ENCODE assay signal across 18 cellular contexts in genomic region chr13:97266734-97267417, GRCh38. TPM values are rescaled to one million over a fixed set of nuclear protein-coding genes. Genes with fewer than 3 reads are reported as not detected.
DNase-seq lines count a peak whose midpoint lies in the region; ATAC-seq, FAIRE-seq and TF ChIP-seq lines count a peak whose summit lies in the region.
"Had no signal": no experiment of that assay in that cellular context is flagged by ENCODE, and none has a peak within 500 bp of the region (broad histone marks: within the 10 kb centered on the region; RNA-seq: fewer than 3 reads in every experiment).

No MANE protein-coding gene starts in this region.

- H3K9me3 Mint-ChIP-seq in nephron: no peaks in the 10 kb centered on the region
- H3K9me3 Mint-ChIP-seq in CD4-positive, alpha-beta T cell: no peaks in the 10 kb centered on the region

- peak overlapping the region; percentile 73 to 85 (median 84) for H3K27ac Mint-ChIP-seq in nephron
- H3K27ac Mint-ChIP-seq in CD4-positive, alpha-beta T cell: no peak overlapping the region

- no peak for TF ChIP-seq POLR2A in esophagus muscularis mucosa (IDR thresholded peaks at IDR 0.05; ENCODE audit: low read depth)

- no peak for DNase-seq in Panc1 (ENCODE audit: low read depth, low spot score)
- DNase-seq in esophagus muscularis mucosa (ENCODE audit: extremely low spot score): no peak
- no peak for DNase-seq in CD4-positive, alpha-beta T cell
- DNase-seq in GOT3 (lab: John Stamatoyannopoulos, UW): no peak
- no peak for DNase-seq in NCI-H128 (lab: John Stamatoyannopoulos, UW; ENCODE audit: unreplicated experiment)
- DNase-seq: activated effector memory CD4-positive, alpha-beta T cell treated with Interleukin-2 at 50 U/mL for 16 hours; anterior cingulate cortex; MV-4-11; NCI-H2081 treated with DMSO at 0.1 percent for 48 hours; NCI-H774 had no signal

- H3K27ac ChIP-seq in Panc1 (ENCODE audit: low read length) (peak overlapping the region; percentile 100), esophagus muscularis mucosa (replicated peaks in 1 of 4) (peak overlapping the region; percentile 56 to 79 (median 64))
- H3K27ac ChIP-seq in CD4-positive, alpha-beta T cell (ENCODE audit: low read depth, low read length): no peak overlapping the region
- H3K27ac ChIP-seq: WERI-Rb-1 had no signal

- H3K36me3 Mint-ChIP-seq in nephron (ENCODE audit: low read depth): peaks cover 15% of the 10 kb centered on the region
- H3K36me3 Mint-ChIP-seq in CD4-positive, alpha-beta T cell (ENCODE audit: low read depth): peaks cover 26% of the 10 kb centered on the region

- H3K4me1 ChIP-seq in Panc1 (ENCODE audit: control insufficient read depth, insufficient read depth, low read length): peaks cover 92% of the 10 kb centered on the region
- peaks cover 59 to 97% (median 89%) of the 10 kb centered on the region in 4 donors for H3K4me1 ChIP-seq in esophagus muscularis mucosa

- no peak for TF ChIP-seq EP300 in esophagus muscularis mucosa (IDR thresholded peaks at IDR 0.05)

- ATAC-seq in Panc1: no peak
- ATAC-seq in CD4-positive, alpha-beta T cell (ENCODE audit: poor library complexity): no peak
- no peak for ATAC-seq in HG03139 (IDR thresholded peaks at IDR 0.05; ENCODE audit: unreplicated experiment)

- BruUV-seq in Panc1 (replicated peaks; lab: Mats Ljungman, UMichigan): no TSS peak

- H3K27me3 Mint-ChIP-seq in nephron (ENCODE audit: low read depth): no peaks in the 10 kb centered on the region
- H3K27me3 Mint-ChIP-seq in CD4-positive, alpha-beta T cell: no peaks in the 10 kb centered on the region

- H3K27me3 ChIP-seq in Panc1 (ENCODE audit: control insufficient read depth, insufficient read depth, low read length) (no peaks in the 10 kb centered on the region), esophagus muscularis mucosa (no peaks in the 10 kb centered on the region)
- no peaks in the 10 kb centered on the region for H3K27me3 ChIP-seq in CD4-positive, alpha-beta T cell (ENCODE audit: control insufficient read depth, insufficient read depth, low read length)

- FAIRE-seq in A204.1 (lab: Jason Lieb, UNC): peak; percentile 97
- FAIRE-seq: GM12892 had no signal

- H3K36me3 ChIP-seq in Panc1 (ENCODE audit: control insufficient read depth, insufficient read depth, low read length) (no peaks in the 10 kb centered on the region; the same call in 1 of the 2 replicates), esophagus muscularis mucosa (peaks cover 0 to 4% (median 0%) of the 10 kb centered on the region in 4 donors)
- H3K36me3 ChIP-seq: HAP-1, WERI-Rb-1 had no signal

- peaks cover 42% of the 10 kb centered on the region for H3K4me1 Mint-ChIP-seq in nephron
- H3K4me1 Mint-ChIP-seq in CD4-positive, alpha-beta T cell (ENCODE audit: low read depth): peaks cover 49% of the 10 kb centered on the region

- H3K4me3 Mint-ChIP-seq in nephron: peak overlapping the region in 1 of 3 experiments; percentile 56
- H3K4me3 Mint-ChIP-seq in CD4-positive, alpha-beta T cell: no peak overlapping the region

- intact Hi-C loops in Panc1 (cut with micrococcal nuclease; ENCODE audit: unreplicated experiment) (no loop called here), esophagus muscularis mucosa (cut with DNase I) (no loop called here)
- intact Hi-C loops in CD4-positive, alpha-beta T cell (cut with DNase I, micrococcal nuclease): no loop called here

- H3K4me3 ChIP-seq in Panc1 (ENCODE audit: low read depth in 2 of 2, low read length in 2 of 2): peak overlapping the region in 1 of 2 experiments; percentile 29; a peak in 2 of 4 replicates
- H3K4me3 ChIP-seq in esophagus muscularis mucosa: peak overlapping the region in 3 of 4 donors; percentile 1 to 22 (median 17)
- H3K4me3 ChIP-seq: HAP-1, lung, skin epidermis had no signal

- in situ Hi-C loops in Panc1 (cut with HindIII; ENCODE audit: low pct_unique_long_range_greater_than_20kb, low sequenced_read_pairs): no loop called here

- WGBS in esophagus muscularis mucosa: 41% methylated on average over 8 of the region's 8 CpGs

- H3K9me3 ChIP-seq in Panc1 (ENCODE audit: control insufficient read depth, insufficient read depth, low read depth, low read length) (no peaks in the 10 kb centered on the region), esophagus muscularis mucosa (no peaks in the 10 kb centered on the region)
- no peaks in the 10 kb centered on the region for H3K9me3 ChIP-seq in CD4-positive, alpha-beta T cell (ENCODE audit: control insufficient read depth, low read length)
- H3K9me3 ChIP-seq: HAP-1 had no signal

- CTCF ChIA-PET in Panc1 (lab: Charles Lee): interaction anchor here (0.6 kb wide), 1 partner anchor 20 kb away, joined by 6 read pairs; no protein-coding TSS in a partner anchor
- CTCF ChIA-PET in CD4-positive, alpha-beta T cell (lab: Charles Lee): interaction anchor here (0.6 kb wide), 1 partner anchor 11 kb away, joined by 3 read pairs; no protein-coding TSS in a partner anchor

- POLR2A ChIA-PET in Panc1 (lab: Charles Lee): interaction anchor here (1.1 kb wide), 2 partner anchors 9 to 10 kb away, joined by 3 read pairs; no protein-coding TSS in a partner anchor
- POLR2A ChIA-PET in CD4-positive, alpha-beta T cell (lab: Charles Lee): no interaction called here

- TF ChIP-seq CTCF in Panc1 (IDR thresholded peaks at IDR 0.05) (no peak), esophagus muscularis mucosa (IDR thresholded peaks at IDR 0.05) (no peak), nephron (IDR thresholded peaks at IDR 0.05; ENCODE audit: unreplicated experiment in 3 of 3) (no peak)
- TF ChIP-seq CTCF in CD4-positive, alpha-beta T cell (IDR thresholded peaks at IDR 0.05): no peak

RNA-seq across cellular contexts. Expression of gene MBNL2, which starts 44.7 kb away (rescaled TPM):
- total RNA-seq in Panc1 (2021; ENCODE audit: unreplicated experiment): 103 TPM
- polyA plus RNA-seq in Panc1 (2012; ENCODE audit: insufficient read length): 42.3 TPM
- 100 to 1,000 TPM in 2 of 4 donors, 10 to 100 TPM in 2; 92.8 to 132 (median 101) TPM for total RNA-seq in esophagus muscularis mucosa
- 10 to 100 TPM; 35.9 to 36.0 TPM for total RNA-seq in CD4-positive, alpha-beta T cell
